Comparison of ENCODE assay signal across 1 cellular context in the genomic region with DNA sequence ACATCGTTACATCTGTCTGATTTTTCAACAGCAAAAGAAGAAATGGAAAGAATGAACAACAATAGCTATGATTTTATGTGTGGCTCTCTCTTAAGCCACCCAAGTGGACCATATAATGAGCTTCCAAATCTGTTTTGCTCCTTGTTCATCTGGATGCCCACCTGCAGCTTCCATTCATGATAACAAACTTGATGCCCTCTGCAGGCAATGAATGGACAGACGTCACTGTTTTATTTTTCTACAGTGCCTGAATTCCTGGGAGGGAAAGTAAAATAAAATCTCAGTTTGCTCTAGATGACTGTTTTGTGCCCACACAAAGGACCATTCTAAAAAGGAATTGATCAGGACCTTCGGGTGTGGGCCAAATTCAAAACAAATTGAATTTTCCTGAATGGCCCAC.
TF ChIP-seq lines count a peak whose summit lies in the region.

No MANE protein-coding gene starts in this region.

TF ChIP-seq in GM23338, 12 proteins besides CTCF, POLR2A, EP300 and RAD21 (continued from another document):
- TF ChIP-seq, protein P1, sequence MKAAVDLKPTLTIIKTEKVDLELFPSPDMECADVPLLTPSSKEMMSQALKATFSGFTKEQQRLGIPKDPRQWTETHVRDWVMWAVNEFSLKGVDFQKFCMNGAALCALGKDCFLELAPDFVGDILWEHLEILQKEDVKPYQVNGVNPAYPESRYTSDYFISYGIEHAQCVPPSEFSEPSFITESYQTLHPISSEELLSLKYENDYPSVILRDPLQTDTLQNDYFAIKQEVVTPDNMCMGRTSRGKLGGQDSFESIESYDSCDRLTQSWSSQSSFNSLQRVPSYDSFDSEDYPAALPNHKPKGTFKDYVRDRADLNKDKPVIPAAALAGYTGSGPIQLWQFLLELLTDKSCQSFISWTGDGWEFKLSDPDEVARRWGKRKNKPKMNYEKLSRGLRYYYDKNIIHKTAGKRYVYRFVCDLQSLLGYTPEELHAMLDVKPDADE (IDR thresholded peaks at IDR 0.05), result no peak
- TF ChIP-seq, protein P2, sequence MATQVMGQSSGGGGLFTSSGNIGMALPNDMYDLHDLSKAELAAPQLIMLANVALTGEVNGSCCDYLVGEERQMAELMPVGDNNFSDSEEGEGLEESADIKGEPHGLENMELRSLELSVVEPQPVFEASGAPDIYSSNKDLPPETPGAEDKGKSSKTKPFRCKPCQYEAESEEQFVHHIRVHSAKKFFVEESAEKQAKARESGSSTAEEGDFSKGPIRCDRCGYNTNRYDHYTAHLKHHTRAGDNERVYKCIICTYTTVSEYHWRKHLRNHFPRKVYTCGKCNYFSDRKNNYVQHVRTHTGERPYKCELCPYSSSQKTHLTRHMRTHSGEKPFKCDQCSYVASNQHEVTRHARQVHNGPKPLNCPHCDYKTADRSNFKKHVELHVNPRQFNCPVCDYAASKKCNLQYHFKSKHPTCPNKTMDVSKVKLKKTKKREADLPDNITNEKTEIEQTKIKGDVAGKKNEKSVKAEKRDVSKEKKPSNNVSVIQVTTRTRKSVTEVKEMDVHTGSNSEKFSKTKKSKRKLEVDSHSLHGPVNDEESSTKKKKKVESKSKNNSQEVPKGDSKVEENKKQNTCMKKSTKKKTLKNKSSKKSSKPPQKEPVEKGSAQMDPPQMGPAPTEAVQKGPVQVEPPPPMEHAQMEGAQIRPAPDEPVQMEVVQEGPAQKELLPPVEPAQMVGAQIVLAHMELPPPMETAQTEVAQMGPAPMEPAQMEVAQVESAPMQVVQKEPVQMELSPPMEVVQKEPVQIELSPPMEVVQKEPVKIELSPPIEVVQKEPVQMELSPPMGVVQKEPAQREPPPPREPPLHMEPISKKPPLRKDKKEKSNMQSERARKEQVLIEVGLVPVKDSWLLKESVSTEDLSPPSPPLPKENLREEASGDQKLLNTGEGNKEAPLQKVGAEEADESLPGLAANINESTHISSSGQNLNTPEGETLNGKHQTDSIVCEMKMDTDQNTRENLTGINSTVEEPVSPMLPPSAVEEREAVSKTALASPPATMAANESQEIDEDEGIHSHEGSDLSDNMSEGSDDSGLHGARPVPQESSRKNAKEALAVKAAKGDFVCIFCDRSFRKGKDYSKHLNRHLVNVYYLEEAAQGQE (IDR thresholded peaks at IDR 0.05; ENCODE audit: unreplicated experiment), result no peak
- TF ChIP-seq EZH2phosphoT487 (IDR thresholded peaks at IDR 0.05; ENCODE audit: unreplicated experiment), result no peak
- TF ChIP-seq POLR2AphosphoS5 (IDR thresholded peaks at IDR 0.05; ENCODE audit: low read depth), result no peak
- TF ChIP-seq, protein P3, sequence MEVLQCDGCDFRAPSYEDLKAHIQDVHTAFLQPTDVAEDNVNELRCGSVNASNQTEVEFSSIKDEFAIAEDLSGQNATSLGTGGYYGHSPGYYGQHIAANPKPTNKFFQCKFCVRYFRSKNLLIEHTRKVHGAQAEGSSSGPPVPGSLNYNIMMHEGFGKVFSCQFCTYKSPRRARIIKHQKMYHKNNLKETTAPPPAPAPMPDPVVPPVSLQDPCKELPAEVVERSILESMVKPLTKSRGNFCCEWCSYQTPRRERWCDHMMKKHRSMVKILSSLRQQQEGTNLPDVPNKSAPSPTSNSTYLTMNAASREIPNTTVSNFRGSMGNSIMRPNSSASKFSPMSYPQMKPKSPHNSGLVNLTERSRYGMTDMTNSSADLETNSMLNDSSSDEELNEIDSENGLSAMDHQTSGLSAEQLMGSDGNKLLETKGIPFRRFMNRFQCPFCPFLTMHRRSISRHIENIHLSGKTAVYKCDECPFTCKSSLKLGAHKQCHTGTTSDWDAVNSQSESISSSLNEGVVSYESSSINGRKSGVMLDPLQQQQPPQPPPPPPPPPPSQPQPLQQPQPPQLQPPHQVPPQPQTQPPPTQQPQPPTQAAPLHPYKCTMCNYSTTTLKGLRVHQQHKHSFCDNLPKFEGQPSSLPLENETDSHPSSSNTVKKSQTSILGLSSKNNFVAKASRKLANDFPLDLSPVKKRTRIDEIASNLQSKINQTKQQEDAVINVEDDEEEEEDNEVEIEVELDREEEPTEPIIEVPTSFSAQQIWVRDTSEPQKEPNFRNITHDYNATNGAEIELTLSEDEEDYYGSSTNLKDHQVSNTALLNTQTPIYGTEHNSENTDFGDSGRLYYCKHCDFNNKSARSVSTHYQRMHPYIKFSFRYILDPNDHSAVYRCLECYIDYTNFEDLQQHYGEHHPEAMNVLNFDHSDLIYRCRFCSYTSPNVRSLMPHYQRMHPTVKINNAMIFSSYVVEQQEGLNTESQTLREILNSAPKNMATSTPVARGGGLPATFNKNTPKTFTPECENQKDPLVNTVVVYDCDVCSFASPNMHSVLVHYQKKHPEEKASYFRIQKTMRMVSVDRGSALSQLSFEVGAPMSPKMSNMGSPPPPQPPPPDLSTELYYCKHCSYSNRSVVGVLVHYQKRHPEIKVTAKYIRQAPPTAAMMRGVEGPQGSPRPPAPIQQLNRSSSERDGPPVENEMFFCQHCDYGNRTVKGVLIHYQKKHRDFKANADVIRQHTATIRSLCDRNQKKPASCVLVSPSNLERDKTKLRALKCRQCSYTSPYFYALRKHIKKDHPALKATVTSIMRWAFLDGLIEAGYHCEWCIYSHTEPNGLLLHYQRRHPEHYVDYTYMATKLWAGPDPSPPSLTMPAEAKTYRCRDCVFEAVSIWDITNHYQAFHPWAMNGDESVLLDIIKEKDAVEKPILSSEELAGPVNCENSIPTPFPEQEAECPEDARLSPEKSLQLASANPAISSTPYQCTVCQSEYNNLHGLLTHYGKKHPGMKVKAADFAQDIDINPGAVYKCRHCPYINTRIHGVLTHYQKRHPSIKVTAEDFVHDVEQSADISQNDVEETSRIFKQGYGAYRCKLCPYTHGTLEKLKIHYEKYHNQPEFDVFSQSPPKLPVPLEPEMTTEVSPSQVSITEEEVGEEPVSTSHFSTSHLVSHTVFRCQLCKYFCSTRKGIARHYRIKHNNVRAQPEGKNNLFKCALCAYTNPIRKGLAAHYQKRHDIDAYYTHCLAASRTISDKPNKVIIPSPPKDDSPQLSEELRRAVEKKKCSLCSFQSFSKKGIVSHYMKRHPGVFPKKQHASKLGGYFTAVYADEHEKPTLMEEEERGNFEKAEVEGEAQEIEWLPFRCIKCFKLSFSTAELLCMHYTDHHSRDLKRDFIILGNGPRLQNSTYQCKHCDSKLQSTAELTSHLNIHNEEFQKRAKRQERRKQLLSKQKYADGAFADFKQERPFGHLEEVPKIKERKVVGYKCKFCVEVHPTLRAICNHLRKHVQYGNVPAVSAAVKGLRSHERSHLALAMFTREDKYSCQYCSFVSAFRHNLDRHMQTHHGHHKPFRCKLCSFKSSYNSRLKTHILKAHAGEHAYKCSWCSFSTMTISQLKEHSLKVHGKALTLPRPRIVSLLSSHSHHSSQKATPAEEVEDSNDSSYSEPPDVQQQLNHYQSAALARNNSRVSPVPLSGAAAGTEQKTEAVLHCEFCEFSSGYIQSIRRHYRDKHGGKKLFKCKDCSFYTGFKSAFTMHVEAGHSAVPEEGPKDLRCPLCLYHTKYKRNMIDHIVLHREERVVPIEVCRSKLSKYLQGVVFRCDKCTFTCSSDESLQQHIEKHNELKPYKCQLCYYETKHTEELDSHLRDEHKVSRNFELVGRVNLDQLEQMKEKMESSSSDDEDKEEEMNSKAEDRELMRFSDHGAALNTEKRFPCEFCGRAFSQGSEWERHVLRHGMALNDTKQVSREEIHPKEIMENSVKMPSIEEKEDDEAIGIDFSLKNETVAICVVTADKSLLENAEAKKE (CRISPR knock-in tag; IDR thresholded peaks at IDR 0.05), result no peak
- TF ChIP-seq ZNF331 (CRISPR knock-in tag; IDR thresholded peaks at IDR 0.05; ENCODE audit: low read depth), result no peak
- no peak for TF ChIP-seq ZNF114 (CRISPR knock-in tag; IDR thresholded peaks at IDR 0.05)
TF ChIP-seq in GM23338: peak in this region for 0.
